Comparison of ENCODE assay signal across 8 cellular contexts in genomic region chr3:146218880-146219866, GRCh38.
DNase-seq lines count a peak whose midpoint lies in the region; ATAC-seq lines count a peak whose summit lies in the region.

No MANE protein-coding gene starts in this region.

- peak; percentile 41 for ATAC-seq in GM19351 (IDR thresholded peaks at IDR 0.05; ENCODE audit: unreplicated experiment)
- no peak for ATAC-seq in GM19397 (IDR thresholded peaks at IDR 0.05; ENCODE audit: unreplicated experiment)
- no peak for ATAC-seq in HG03095 (IDR thresholded peaks at IDR 0.05; ENCODE audit: unreplicated experiment)

- peak; percentile 36 for DNase-seq in COLO829 (ENCODE audit: low spot score)
- DNase-seq in NCI-H2196 treated with DMSO at 0.1 percent for 48 hours (lab: John Stamatoyannopoulos, UW; ENCODE audit: unreplicated experiment): peak; percentile 4
- peak; percentile 26 for DNase-seq in activated T-cell treated with anti-CD3 and anti-CD28 coated beads, Interleukin-2, amount 50 U/mL, for 1 hour
- DNase-seq in germinal center (ENCODE audit: low spot score): peak; percentile 4
- peak; percentile 20 for DNase-seq in smooth muscle cell of the brain vasculature (ENCODE audit: low read depth, low spot score)
